ENCODE assay signal across 14 cellular contexts in genomic region chr20:4453369-4453768, GRCh38.
A peak's percentile ranks its signal among the peaks of the same experiment; 100 is the strongest.
DNase-seq lines count a peak whose midpoint lies in the region; TF ChIP-seq lines count a peak whose summit lies in the region.
"Had no signal": no experiment of that assay in that cellular context is flagged by ENCODE, and none has a peak within 500 bp of the region (broad histone marks: within the 10 kb centered on the region; RNA-seq: fewer than 3 reads in every experiment).

No MANE protein-coding gene starts in this region.

- H3K27ac ChIP-seq in transverse colon (no peak overlapping the region), SJCRH30 (no peak overlapping the region)
- H3K27ac ChIP-seq: A549 had no signal

- 64 to 88% methylated on average over 1 of the region's 1 CpG for WGBS in transverse colon (ENCODE audit: low coverage in 1 of 2), 2 donors

- H3K27me3 ChIP-seq in MG63, result no peaks in the 10 kb centered on the region
- no peaks in the 10 kb centered on the region for H3K27me3 ChIP-seq in transverse colon
- H3K27me3 ChIP-seq in SJCRH30, result no peaks in the 10 kb centered on the region

- no peak overlapping the region for H3K4me3 ChIP-seq in MG63
- H3K4me3 ChIP-seq in fibroblast of mammary gland (ENCODE audit: control insufficient read depth, low read depth, low read length), result no peak overlapping the region
- H3K4me3 ChIP-seq in transverse colon, result no peak overlapping the region
- no peak overlapping the region for H3K4me3 ChIP-seq in SJCRH30
- H3K4me3 ChIP-seq: A549, GM23338 had no signal

- no peaks in the 10 kb centered on the region for H3K36me3 ChIP-seq in MG63
- H3K36me3 ChIP-seq in transverse colon, result no peaks in the 10 kb centered on the region
- H3K36me3 ChIP-seq in SJCRH30, result no peaks in the 10 kb centered on the region

- no peaks in the 10 kb centered on the region for H3K9me3 ChIP-seq in MG63
- H3K9me3 ChIP-seq in transverse colon, result no peaks in the 10 kb centered on the region
- no peaks in the 10 kb centered on the region for H3K9me3 ChIP-seq in SJCRH30 (replicated peaks)
- H3K9me3 ChIP-seq: A549 had no signal

- intact Hi-C loops in transverse colon (cut with DNase I; ENCODE audit: low total_unique reads), result no loop called here

- no peak for TF ChIP-seq POLR2A in transverse colon (IDR thresholded peaks at IDR 0.05)

- DNase-seq in EH (ENCODE audit: low read depth) (peak; percentile 43), MG63 (peak; percentile 23), fibroblast of mammary gland (ENCODE audit: low read depth) (peak; percentile 32), myocyte (ENCODE audit: low read depth) (peak; percentile 24), T-helper 9 cell (no peak), transverse colon (no peak), SJCRH30 (no peak)
- DNase-seq: CD8-positive, alpha-beta T cell; COR-L47; DND-41; GF-D8; H7 had no signal

- in situ Hi-C loops in transverse colon (cut with MboI; ENCODE audit: low pct_ligation_motif_present in 1 of 4, low pct_unique_long_range_greater_than_20kb in 1 of 4, low sequenced_read_pairs in 3 of 4), result no loop called here

- no peak for TF ChIP-seq EP300 in transverse colon (IDR thresholded peaks at IDR 0.05; ENCODE audit: low read depth)

- H3K4me1 ChIP-seq in transverse colon (no peaks in the 10 kb centered on the region), SJCRH30 (no peaks in the 10 kb centered on the region)

- TF ChIP-seq CTCF in fibroblast of mammary gland (conservative IDR thresholded peaks at IDR 0.05; ENCODE audit: control insufficient read depth, insufficient read depth, low read depth, low read length) (no peak), transverse colon (IDR thresholded peaks at IDR 0.05) (no peak)

Comparison
In these comparisons a context has a peak if more than half of its experiments do, and no peak if none do; other contexts are left out.
1. DNase-seq: peak in EH (single experiment), MG63 (single experiment), fibroblast of mammary gland (single experiment) and myocyte (single experiment); none in T-helper 9 cell (single experiment), transverse colon (single experiment) and SJCRH30 (0 of 2).